In the genomic region with DNA sequence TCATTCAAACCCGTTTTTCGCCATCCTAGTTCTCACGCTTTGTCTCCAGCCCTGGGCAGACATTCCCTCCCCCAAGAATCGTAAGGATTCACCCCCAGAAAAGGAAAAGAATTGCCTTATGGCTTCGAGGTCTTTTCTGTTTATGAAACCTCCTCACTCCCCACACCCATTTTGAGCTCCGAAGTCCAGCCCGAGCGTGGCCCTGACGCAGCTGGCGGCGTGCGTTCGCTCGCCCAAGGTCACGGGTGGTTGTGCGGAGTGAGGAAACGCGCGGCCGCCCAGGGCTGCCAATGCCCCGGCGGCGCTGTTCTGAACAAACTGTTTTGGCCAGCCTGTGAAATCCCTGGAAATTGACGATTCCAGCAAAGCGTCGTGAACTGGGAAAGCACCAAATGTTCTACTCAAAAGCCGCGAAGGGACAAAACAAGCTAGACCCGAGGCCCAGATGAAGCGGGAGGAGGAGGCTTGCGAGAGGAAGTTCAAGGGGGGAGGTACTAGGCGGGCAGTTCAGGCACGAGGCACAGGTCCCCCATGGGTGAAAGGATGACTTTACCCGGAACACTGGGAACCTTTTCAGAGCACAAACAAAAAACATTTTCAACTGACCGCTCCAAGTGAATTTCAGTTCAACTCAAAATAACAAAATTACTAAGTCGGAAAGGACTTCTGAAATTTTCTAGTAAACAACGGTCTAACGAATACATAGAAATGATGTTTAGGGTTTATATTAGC, we compare ENCODE assay signal across 8 cellular contexts. TPM values are rescaled to one million over a fixed set of nuclear protein-coding genes. Genes with fewer than 3 reads are reported as not detected.
DNase-seq lines count a peak whose midpoint lies in the region; FAIRE-seq and TF ChIP-seq lines count a peak whose summit lies in the region.

No MANE protein-coding gene starts in this region.

- intact Hi-C loops in cardiac septum (cut with DNase I), result loop anchor here (2.0 to 5.0 kb wide), 2 partner anchors 61 to 212 kb away; no protein-coding TSS in a partner anchor
- intact Hi-C loops in ovary (cut with DNase I), result loop anchor here in 2 of 4 donors (5.0 to 10.0 kb wide), 2 partner anchors 71 to 227 kb away; no protein-coding TSS in a partner anchor

- peaks cover 39% of the 10 kb centered on the region for H4K20me1 ChIP-seq in Loucy (ENCODE audit: insufficient read depth, low read length, poor library complexity, severe bottlenecking)

- WGBS in adipose tissue, 3 donors, result 2% methylated on average over 38 of the region's 38 CpGs
- WGBS in ovary, 3 donors, result 1% methylated on average over 38 of the region's 38 CpGs
- WGBS in thymus, result 5% methylated on average over 38 of the region's 38 CpGs

- peaks cover 6% of the 10 kb centered on the region for H3K27me3 ChIP-seq in Loucy (ENCODE audit: insufficient read depth, low read length, poor library complexity, severe bottlenecking)
- H3K27me3 ChIP-seq in ovary, result no peaks in the 10 kb centered on the region
- no peaks in the 10 kb centered on the region for H3K27me3 ChIP-seq in thymus (ENCODE audit: control insufficient read depth, insufficient read depth)

- TF ChIP-seq POLR2A in H54 (IDR thresholded peaks at IDR 0.05; ENCODE audit: low read depth, low read length) (peak; percentile 61), ovary (IDR thresholded peaks at IDR 0.05) (no peak)

- H3F3A ChIP-seq in Loucy (ENCODE audit: low read depth), result no peaks in the 10 kb centered on the region

- TF ChIP-seq EP300 in ovary (IDR thresholded peaks at IDR 0.05), result peak; percentile 97

- H3K36me3 ChIP-seq in ES-I3 (ENCODE audit: insufficient read depth, low read length), result peaks cover 4% of the 10 kb centered on the region; the same call in 1 of the 2 replicates
- H3K36me3 ChIP-seq in Loucy (ENCODE audit: insufficient read depth, low read length), result peaks cover 7% of the 10 kb centered on the region
- H3K36me3 ChIP-seq in ovary, result no peaks in the 10 kb centered on the region
- H3K36me3 ChIP-seq in thymus (ENCODE audit: control insufficient read depth, insufficient read depth), result no peaks in the 10 kb centered on the region

- DNase-seq in H54 (ENCODE audit: insufficient read length, low spot score), result peak; percentile 81
- DNase-seq in SW 1271 (lab: John Stamatoyannopoulos, UW), result peak; percentile 63 to 85
- peak; percentile 92 for DNase-seq in cardiac septum (ENCODE audit: low spot score)
- DNase-seq in ovary, result peak; percentile 88 to 94 (median 91)

- H3K4me3 ChIP-seq in Loucy (ENCODE audit: low read length, poor library complexity, severe bottlenecking), result peak overlapping the region; percentile 90
- H3K4me3 ChIP-seq in ovary, result peak overlapping the region; percentile 46
- H3K4me3 ChIP-seq in thymus (ENCODE audit: low read length), result peak overlapping the region; percentile 99

- peaks cover 43% of the 10 kb centered on the region for H3K79me2 ChIP-seq in Loucy (ENCODE audit: insufficient read depth, low read length)

- H3K9me3 ChIP-seq in ES-I3 (ENCODE audit: control insufficient read depth, insufficient read depth, low read length), result peaks cover 3% of the 10 kb centered on the region; the same call in 1 of the 2 replicates
- no peaks in the 10 kb centered on the region for H3K9me3 ChIP-seq in Loucy (ENCODE audit: insufficient read depth, low read depth, low read length)
- no peaks in the 10 kb centered on the region for H3K9me3 ChIP-seq in ovary
- H3K9me3 ChIP-seq in thymus (ENCODE audit: control insufficient read depth), result no peaks in the 10 kb centered on the region

- FAIRE-seq in H54 (lab: Jason Lieb, UNC), result no peak

- H3K27ac ChIP-seq in adipose tissue (ENCODE audit: low read depth, low read length) (peak overlapping the region; percentile 90), ovary (peak overlapping the region; percentile 84 to 100), thymus (ENCODE audit: low read depth) (peak overlapping the region; percentile 94)

- H3K9ac ChIP-seq in ES-I3 (ENCODE audit: low read depth, low read length), result peak overlapping the region; percentile 88
- peak overlapping the region; percentile 92 for H3K9ac ChIP-seq in Loucy (ENCODE audit: low read depth, low read length, poor library complexity, severe bottlenecking)

- H3K4me1 ChIP-seq in ES-I3 (ENCODE audit: insufficient read depth, low read length), result peaks cover 9% of the 10 kb centered on the region; the same call in 1 of the 2 replicates
- peaks cover 37% of the 10 kb centered on the region for H3K4me1 ChIP-seq in Loucy (ENCODE audit: insufficient read depth, low read length, poor library complexity, severe bottlenecking)
- H3K4me1 ChIP-seq in ovary (ENCODE audit: insufficient read depth), result no peaks in the 10 kb centered on the region
- H3K4me1 ChIP-seq in thymus (ENCODE audit: control insufficient read depth, insufficient read depth, low read length), result peaks cover 5% of the 10 kb centered on the region

- peak overlapping the region; percentile 92 for H3K4me2 ChIP-seq in Loucy (ENCODE audit: low read depth, low read length, poor library complexity, severe bottlenecking)

- no peaks in the 10 kb centered on the region for H3K9me2 ChIP-seq in Loucy (replicated peaks; ENCODE audit: low read depth, low read length)

- TF ChIP-seq CTCF in Loucy (conservative IDR thresholded peaks at IDR 0.05; ENCODE audit: low read length), result peak; percentile 22; the same call in 1 of the 2 replicates
- TF ChIP-seq CTCF in ovary (IDR thresholded peaks at IDR 0.05), result peak in 2 of 3 donors; percentile 23 to 40

- H2AFZ ChIP-seq in Loucy (ENCODE audit: low read length), result peak overlapping the region; percentile 93

RNA-seq across cellular contexts. Expression of a gene that starts 0.7 kb away (rescaled TPM):
- polyA plus RNA-seq in adipose tissue, result 100 to 1,000 TPM in 2 of 3 donors, 10 to 100 TPM in 1; 61.1 to 269 (median 205) TPM
- total RNA-seq in cardiac septum, result 188 TPM
- total RNA-seq in ovary, result 100 to 1,000 TPM; 198 to 904 (median 321) TPM
- polyA plus RNA-seq in ovary, result 100 to 1,000 TPM; 146 to 208 TPM
- polyA plus RNA-seq in thymus, result 210 TPM

Comparison
In these comparisons a context has a peak if more than half of its experiments do, and no peak if none do; other contexts are left out.
1. Peak in every context shown above with its lines: DNase-seq, H3K4me3 ChIP-seq and H3K27ac ChIP-seq.
2. H3K4me3 ChIP-seq: peak in every context shown above with its lines; median percentile 99 in thymus; 90 in Loucy; 46 in ovary.